18 cellular contexts compared by ENCODE assay signal in genomic region chr6:38168699-38169098, GRCh38.
DNase-seq lines count a peak whose midpoint lies in the region; ATAC-seq and TF ChIP-seq lines count a peak whose summit lies in the region.
"Had no signal": no experiment of that assay in that cellular context is flagged by ENCODE, and none has a peak within 500 bp of the region (broad histone marks: within the 10 kb centered on the region; RNA-seq: fewer than 3 reads in every experiment).

No MANE protein-coding gene starts in this region.

- H3K23ac ChIP-seq in mesendoderm (ENCODE audit: low read length): no peak overlapping the region

- 82 to 85% methylated on average over 8 of the region's 8 CpGs for WGBS in heart right ventricle, 2 donors
- no CpG with 5 or more reads among the region's 8 CpGs for WGBS in mesendoderm (ENCODE audit: extremely low coverage, insufficient coverage, low lambda C conversion rate)

- no peak overlapping the region for H2BK120ac ChIP-seq in mesendoderm (ENCODE audit: low read depth, low read length)

- H3K27ac ChIP-seq in heart right ventricle (no peak overlapping the region), right atrium auricular region (no peak overlapping the region), mesendoderm (ENCODE audit: low read depth, low read length) (no peak overlapping the region)
- H3K27ac ChIP-seq: HL-60, RWPE1 had no signal

- intact Hi-C loops in heart right ventricle (cut with DNase I): no loop called here

- H3K36me3 ChIP-seq in heart right ventricle: peaks cover 0 to 6% (median 0%) of the 10 kb centered on the region in 9 donors
- H3K36me3 ChIP-seq in right atrium auricular region: no peaks in the 10 kb centered on the region
- H3K36me3 ChIP-seq in NT2/D1 (ENCODE audit: insufficient read depth, insufficient read length, low read length): no peaks in the 10 kb centered on the region
- H3K36me3 ChIP-seq in mesendoderm (ENCODE audit: control insufficient read depth, insufficient read depth, low read length): no peaks in the 10 kb centered on the region

- H2BK5ac ChIP-seq in mesendoderm (ENCODE audit: low read length): no peak overlapping the region

- H3K4me3 ChIP-seq in heart right ventricle: no peak overlapping the region
- H3K4me3 ChIP-seq in right atrium auricular region: no peak overlapping the region
- H3K4me3 ChIP-seq in NT2/D1 (ENCODE audit: insufficient read length, low read depth): no peak overlapping the region
- no peak overlapping the region for H3K4me3 ChIP-seq in mesendoderm (ENCODE audit: low read length)
- H3K4me3 ChIP-seq: SK-N-MC had no signal

- no peak overlapping the region for H4K5ac ChIP-seq in mesendoderm (ENCODE audit: low read length)

- H3K56ac ChIP-seq in mesendoderm (ENCODE audit: low read length): peak overlapping the region; percentile 42

- H3K9ac ChIP-seq in NT2/D1 (ENCODE audit: insufficient read length, low read depth): peak overlapping the region; percentile 32
- no peak overlapping the region for H3K9ac ChIP-seq in mesendoderm (ENCODE audit: low read length)

- H3K18ac ChIP-seq in mesendoderm (ENCODE audit: low read length): no peak overlapping the region

- H3K9me3 ChIP-seq in heart right ventricle: no peaks in the 10 kb centered on the region
- H3K9me3 ChIP-seq in right atrium auricular region: no peaks in the 10 kb centered on the region
- no peaks in the 10 kb centered on the region for H3K9me3 ChIP-seq in NT2/D1 (ENCODE audit: insufficient read depth, low read length)

- TF ChIP-seq CTCF in heart right ventricle (IDR thresholded peaks at IDR 0.05) (no peak), right atrium auricular region (IDR thresholded peaks at IDR 0.05) (no peak)

- DNase-seq in heart right ventricle: no peak
- no peak for DNase-seq in right atrium auricular region (ENCODE audit: low spot score)
- no peak for DNase-seq in NT2/D1 (ENCODE audit: low read depth, low spot score)
- DNase-seq in mesendoderm: no peak
- no peak for DNase-seq in globus pallidus (ENCODE audit: low spot score)
- no peak for DNase-seq in GM19238 (ENCODE audit: insufficient read length, low spot score)
- DNase-seq: DMS153; DND-41; NCI-H1048; NCI-H1694; NCI-H524; NCI-H82; NK-92 treated with Interleukin-12 subunit alpha and Interleukin-12 subunit beta, amount 100 ng/mL, for 24 hours; SIG-M5 had no signal

- H3K4me1 ChIP-seq in heart right ventricle: peaks cover 0 to 9% (median 0%) of the 10 kb centered on the region in 9 donors
- no peaks in the 10 kb centered on the region for H3K4me1 ChIP-seq in right atrium auricular region
- peaks cover 14% of the 10 kb centered on the region for H3K4me1 ChIP-seq in NT2/D1 (ENCODE audit: insufficient read depth, insufficient read length)
- peaks cover 2% of the 10 kb centered on the region for H3K4me1 ChIP-seq in mesendoderm (ENCODE audit: control insufficient read depth, low read depth, low read length)

- no peak overlapping the region for H4K8ac ChIP-seq in mesendoderm (ENCODE audit: low read depth, low read length)

- no peak overlapping the region for H3K4me2 ChIP-seq in mesendoderm (ENCODE audit: low read length)

- H3K4ac ChIP-seq in mesendoderm (ENCODE audit: low read depth, low read length): no peak overlapping the region

- H2BK15ac ChIP-seq in mesendoderm (replicated peaks; ENCODE audit: low read depth): no peak overlapping the region

- H2AK5ac ChIP-seq in mesendoderm (ENCODE audit: low read length): no peak overlapping the region

- ATAC-seq in heart right ventricle (peak in 6 of 8 donors; percentile 4 to 32 (median 18)), HG03469 (IDR thresholded peaks at IDR 0.05; ENCODE audit: unreplicated experiment) (no peak)

- H3K27me3 ChIP-seq in heart right ventricle (no peaks in the 10 kb centered on the region), right atrium auricular region (no peaks in the 10 kb centered on the region), NT2/D1 (ENCODE audit: insufficient read depth, insufficient read length) (no peaks in the 10 kb centered on the region), mesendoderm (ENCODE audit: insufficient read depth, low read length, poor library complexity) (no peaks in the 10 kb centered on the region)

- no peaks in the 10 kb centered on the region for H3K79me1 ChIP-seq in mesendoderm (ENCODE audit: low read length)

- H3K79me2 ChIP-seq in mesendoderm (ENCODE audit: control insufficient read depth, insufficient read depth, low read length): no peaks in the 10 kb centered on the region
